Comparison of ENCODE assay signal across 36 cellular contexts in the genomic region with DNA sequence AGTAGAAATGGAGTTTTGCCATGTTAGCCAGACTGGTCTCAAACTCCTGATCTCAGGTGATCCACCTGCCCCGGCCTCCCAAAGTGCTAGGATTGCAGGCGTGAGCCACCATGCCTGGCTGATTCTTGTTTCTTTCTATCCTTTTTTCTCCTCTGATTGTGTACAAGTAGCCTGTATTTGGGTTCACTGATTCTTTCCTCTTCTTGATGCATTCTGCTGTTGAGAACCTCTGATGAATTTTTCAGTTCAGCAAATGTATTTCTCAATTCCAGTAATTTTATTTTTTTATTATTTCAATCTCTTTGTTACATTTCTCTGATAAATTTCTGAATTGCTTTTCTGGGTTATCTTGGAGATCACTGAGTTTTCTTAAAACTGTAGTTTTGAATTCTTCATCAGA. TPM values are rescaled to one million over a fixed set of nuclear protein-coding genes. Genes with fewer than 3 reads are reported as not detected.
"Had no signal": no experiment of that assay in that cellular context is flagged by ENCODE, and none has a peak within 500 bp of the region (broad histone marks: within the 10 kb centered on the region; RNA-seq: fewer than 3 reads in every experiment).

No MANE protein-coding gene starts in this region.

- FAIRE-seq: TTC549 had no signal

- H3K27me3 Mint-ChIP-seq: activated B cell treated with CpG ODN at 0.5 μM for 24 hours; activated CD4-positive, alpha-beta memory T cell treated with anti-CD3 and anti-CD28 coated beads, Interleukin-2, amount 10 ng/mL, durations not matched to agents 7 days and 5 days; activated CD4-positive, alpha-beta T cell treated with anti-CD3 and anti-CD28 coated beads for 36 hours; activated CD4-positive, alpha-beta T cell treated with anti-CD3 and anti-CD28 coated beads, Interleukin-2, amount 10 ng/mL, durations not matched to agents 24 days and 14 days; activated CD4-positive, alpha-beta T cell treated with anti-CD3 and anti-CD28 coated beads, Interleukin-2, amount 10 ng/mL, durations not matched to agents 7 days and 5 days; activated CD8-positive, alpha-beta memory T cell treated with anti-CD3 and anti-CD28 coated beads, Interleukin-2, amount 10 ng/mL, durations not matched to agents 7 days and 5 days had no signal

- ATAC-seq: activated CD4-positive, alpha-beta T cell treated with anti-CD3 and anti-CD28 coated beads for 36 hours; activated CD4-positive, CD25-positive, alpha-beta regulatory T cell treated with anti-CD3 and anti-CD28 coated beads, Interleukin-2, amount 50 U/mL, for 24 hours; activated CD8-positive, alpha-beta memory T cell treated with anti-CD3 and anti-CD28 coated beads, Interleukin-2, amount 10 ng/mL, durations not matched to agents 7 days and 5 days; activated CD8-positive, alpha-beta T cell treated with anti-CD3 and anti-CD28 coated beads for 36 hours; activated CD8-positive, alpha-beta T cell treated with anti-CD3 and anti-CD28 coated beads, Interleukin-2, amount 10 ng/mL, durations not matched to agents 7 days and 5 days; T-cell; T-helper 17 cell had no signal

- H3K4me3 Mint-ChIP-seq: activated B cell treated with CpG ODN at 0.5 μM for 24 hours; activated CD4-positive, alpha-beta memory T cell treated with anti-CD3 and anti-CD28 coated beads for 36 hours; activated CD4-positive, alpha-beta memory T cell treated with anti-CD3 and anti-CD28 coated beads, Interleukin-2, amount 10 ng/mL, durations not matched to agents 7 days and 5 days; activated CD4-positive, alpha-beta T cell treated with anti-CD3 and anti-CD28 coated beads for 36 hours; activated CD4-positive, alpha-beta T cell treated with anti-CD3 and anti-CD28 coated beads, Interleukin-2, amount 10 ng/mL, durations not matched to agents 24 days and 14 days; activated CD4-positive, alpha-beta T cell treated with anti-CD3 and anti-CD28 coated beads, Interleukin-2, amount 10 ng/mL, durations not matched to agents 7 days and 5 days; activated CD8-positive, alpha-beta memory T cell treated with anti-CD3 and anti-CD28 coated beads, Interleukin-2, amount 10 ng/mL, durations not matched to agents 7 days and 5 days; activated CD8-positive, alpha-beta T cell treated with anti-CD3 and anti-CD28 coated beads for 36 hours; activated CD8-positive, alpha-beta T cell treated with anti-CD3 and anti-CD28 coated beads, Interleukin-2, amount 10 ng/mL, durations not matched to agents 7 days and 5 days; T-cell; T-helper 1 cell treated with Interleukin-12 subunit alpha and Interleukin-12 subunit beta and Interleukin-4 antibody, amounts not matched to agents 30 μg/mL and 1 μg/mL, for 36 hours; T-helper 17 cell; T-helper 2 cell treated with Interferon-gamma antibody and Interleukin-4, amounts not matched to agents 5 μg/mL and 100 μg/mL, for 36 hours; WTC11 had no signal

- DNase-seq: activated B cell treated with CpG ODN at 0.5 μM for 24 hours; activated CD4-positive, alpha-beta memory T cell treated with anti-CD3 and anti-CD28 coated beads for 36 hours; activated CD4-positive, alpha-beta memory T cell treated with anti-CD3 and anti-CD28 coated beads, Interleukin-2, amount 10 ng/mL, durations not matched to agents 7 days and 5 days; activated CD4-positive, alpha-beta T cell treated with anti-CD3 and anti-CD28 coated beads for 1 hour; activated CD4-positive, alpha-beta T cell treated with anti-CD3 and anti-CD28 coated beads for 36 hours; activated CD4-positive, alpha-beta T cell treated with anti-CD3 and anti-CD28 coated beads for 4 hours; activated CD4-positive, alpha-beta T cell treated with anti-CD3 and anti-CD28 coated beads for 48 hours; activated CD4-positive, alpha-beta T cell treated with anti-CD3 and anti-CD28 coated beads, Interleukin-2, amount 10 ng/mL, durations not matched to agents 7 days and 5 days; activated CD4-positive, alpha-beta T cell treated with anti-CD3 and anti-CD28 coated beads, Interleukin-2, amount 50 U/mL, for 1 hour; activated CD4-positive, alpha-beta T cell treated with anti-CD3 and anti-CD28 coated beads, Interleukin-2, amount 50 U/mL, for 4 hours; activated CD4-positive, alpha-beta T cell treated with anti-CD3 and anti-CD28 coated beads, Interleukin-2, amount 50 U/mL, for 48 hours; activated CD4-positive, CD25-positive, alpha-beta regulatory T cell; activated CD4-positive, CD25-positive, alpha-beta regulatory T cell treated with anti-CD3 and anti-CD28 coated beads, Interleukin-2, amount 50 U/mL, for 72 hours; activated CD8-positive, alpha-beta memory T cell treated with anti-CD3 and anti-CD28 coated beads for 24 hours; activated CD8-positive, alpha-beta memory T cell treated with anti-CD3 and anti-CD28 coated beads, Interleukin-2, amount 10 ng/mL, durations not matched to agents 7 days and 5 days; activated CD8-positive, alpha-beta memory T cell treated with anti-CD3 and anti-CD28 coated beads, Interleukin-2, amount 50 U/mL, for 4 hours; activated CD8-positive, alpha-beta memory T cell treated with anti-CD3 and anti-CD28 coated beads, Interleukin-2, amount 50 U/mL, for 48 hours; activated CD8-positive, alpha-beta T cell treated with anti-CD3 and anti-CD28 coated beads for 36 hours; activated CD8-positive, alpha-beta T cell treated with anti-CD3 and anti-CD28 coated beads, Interleukin-2, amount 10 ng/mL, durations not matched to agents 7 days and 5 days; activated T-cell treated with anti-CD3 and anti-CD28 coated beads for 4 hours; T-cell; T-helper 1 cell; T-helper 17 cell; T-helper 2 cell; T-helper 9 cell; T1000; WERI-Rb-1 had no signal

- H3K36me3 ChIP-seq: WERI-Rb-1 had no signal

- H3K27ac ChIP-seq: VCaP, WERI-Rb-1 had no signal

- H3K27ac Mint-ChIP-seq: activated B cell treated with CpG ODN at 0.5 μM for 24 hours; activated CD4-positive, alpha-beta memory T cell treated with anti-CD3 and anti-CD28 coated beads for 36 hours; activated CD4-positive, alpha-beta memory T cell treated with anti-CD3 and anti-CD28 coated beads, Interleukin-2, amount 10 ng/mL, durations not matched to agents 7 days and 5 days; activated CD4-positive, alpha-beta T cell treated with anti-CD3 and anti-CD28 coated beads for 36 hours; activated CD4-positive, alpha-beta T cell treated with anti-CD3 and anti-CD28 coated beads, Interleukin-2, amount 10 ng/mL, durations not matched to agents 24 days and 14 days; activated CD4-positive, alpha-beta T cell treated with anti-CD3 and anti-CD28 coated beads, Interleukin-2, amount 10 ng/mL, durations not matched to agents 7 days and 5 days; activated CD8-positive, alpha-beta memory T cell treated with anti-CD3 and anti-CD28 coated beads, Interleukin-2, amount 10 ng/mL, durations not matched to agents 7 days and 5 days; activated CD8-positive, alpha-beta T cell treated with anti-CD3 and anti-CD28 coated beads for 36 hours; activated CD8-positive, alpha-beta T cell treated with anti-CD3 and anti-CD28 coated beads, Interleukin-2, amount 10 ng/mL, durations not matched to agents 7 days and 5 days; T-cell; T-helper 1 cell treated with Interleukin-12 subunit alpha and Interleukin-12 subunit beta and Interleukin-4 antibody, amounts not matched to agents 30 μg/mL and 1 μg/mL, for 36 hours; T-helper 17 cell; T-helper 2 cell treated with Interferon-gamma antibody and Interleukin-4, amounts not matched to agents 5 μg/mL and 100 μg/mL, for 36 hours; WTC11 had no signal

- H3K4me1 Mint-ChIP-seq: activated B cell treated with CpG ODN at 0.5 μM for 24 hours; activated CD4-positive, alpha-beta memory T cell treated with anti-CD3 and anti-CD28 coated beads, Interleukin-2, amount 10 ng/mL, durations not matched to agents 7 days and 5 days; activated CD4-positive, alpha-beta T cell treated with anti-CD3 and anti-CD28 coated beads for 36 hours; activated CD4-positive, alpha-beta T cell treated with anti-CD3 and anti-CD28 coated beads, Interleukin-2, amount 10 ng/mL, durations not matched to agents 24 days and 14 days; activated CD4-positive, alpha-beta T cell treated with anti-CD3 and anti-CD28 coated beads, Interleukin-2, amount 10 ng/mL, durations not matched to agents 7 days and 5 days; activated CD8-positive, alpha-beta memory T cell treated with anti-CD3 and anti-CD28 coated beads, Interleukin-2, amount 10 ng/mL, durations not matched to agents 7 days and 5 days; T-cell; T-helper 17 cell; WTC11 had no signal

- H3K9me3 Mint-ChIP-seq: activated CD4-positive, alpha-beta T cell treated with anti-CD3 and anti-CD28 coated beads, Interleukin-2, amount 10 ng/mL, durations not matched to agents 24 days and 14 days had no signal

RNA-seq across cellular contexts. Expression of a gene that starts 58.8 kb away (rescaled TPM):
- total RNA-seq: activated CD4-positive, alpha-beta T cell treated with anti-CD3 and anti-CD28 coated beads, Interleukin-2, amount 10 ng/mL, durations not matched to agents 24 days and 14 days; activated CD8-positive, alpha-beta memory T cell treated with anti-CD3 and anti-CD28 coated beads, Interleukin-2, amount 10 ng/mL, durations not matched to agents 7 days and 5 days; T-helper 1 cell treated with Interleukin-12 subunit alpha and Interleukin-12 subunit beta and Interleukin-4 antibody, amounts not matched to agents 30 ng/mL and 1 ng/mL, for 36 hours; T-helper 2 cell treated with Interferon-gamma antibody and Interleukin-4, amounts not matched to agents 100 ng/mL and 5 ng/mL, for 36 hours; WTC11 had no signal
